In the genomic region with DNA sequence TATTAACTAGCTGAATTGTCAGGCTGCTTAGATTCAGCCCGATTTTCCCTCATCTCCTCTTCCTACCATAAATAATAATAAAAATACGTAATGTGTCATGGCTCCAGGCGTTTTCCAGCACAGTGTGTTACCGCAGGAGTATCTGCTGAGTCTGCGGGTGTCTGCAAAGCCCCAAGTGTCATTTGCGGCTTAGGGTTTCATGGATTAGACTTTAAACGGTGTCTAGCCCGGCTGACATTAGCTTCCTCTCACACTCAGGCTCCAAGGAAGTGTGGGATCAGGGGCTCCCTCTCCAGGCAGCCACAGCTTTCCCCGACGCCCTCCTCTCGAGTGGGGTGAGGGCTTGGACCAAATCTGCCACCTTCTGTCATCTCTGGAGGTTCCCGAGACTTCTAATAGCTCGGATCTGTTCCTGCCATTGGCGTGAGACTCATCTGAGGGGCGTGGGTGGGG, we compare ENCODE assay signal across 2 cellular contexts.
TF ChIP-seq lines count a peak whose summit lies in the region.

No MANE protein-coding gene starts in this region.

TF ChIP-seq in IMR-90, 13 proteins besides CTCF, POLR2A, EP300 and RAD21:
- no peak for TF ChIP-seq MXI1 (IDR thresholded peaks at IDR 0.05; ENCODE audit: borderline replicate concordance, low read depth, low read length)
- no peak for TF ChIP-seq SMC3 (IDR thresholded peaks at IDR 0.05; ENCODE audit: low read depth, low read length)
- TF ChIP-seq MAFK (IDR thresholded peaks at IDR 0.05; ENCODE audit: low read depth, low read length) = no peak
- TF ChIP-seq MAZ (IDR thresholded peaks at IDR 0.05; ENCODE audit: borderline replicate concordance, low read depth, low read length) = no peak

TF ChIP-seq in SK-N-SH, 30 proteins besides CTCF, POLR2A, EP300 and RAD21:
- TF ChIP-seq TCF12 (IDR thresholded peaks at IDR 0.05) = no peak
- TF ChIP-seq, protein P1, sequence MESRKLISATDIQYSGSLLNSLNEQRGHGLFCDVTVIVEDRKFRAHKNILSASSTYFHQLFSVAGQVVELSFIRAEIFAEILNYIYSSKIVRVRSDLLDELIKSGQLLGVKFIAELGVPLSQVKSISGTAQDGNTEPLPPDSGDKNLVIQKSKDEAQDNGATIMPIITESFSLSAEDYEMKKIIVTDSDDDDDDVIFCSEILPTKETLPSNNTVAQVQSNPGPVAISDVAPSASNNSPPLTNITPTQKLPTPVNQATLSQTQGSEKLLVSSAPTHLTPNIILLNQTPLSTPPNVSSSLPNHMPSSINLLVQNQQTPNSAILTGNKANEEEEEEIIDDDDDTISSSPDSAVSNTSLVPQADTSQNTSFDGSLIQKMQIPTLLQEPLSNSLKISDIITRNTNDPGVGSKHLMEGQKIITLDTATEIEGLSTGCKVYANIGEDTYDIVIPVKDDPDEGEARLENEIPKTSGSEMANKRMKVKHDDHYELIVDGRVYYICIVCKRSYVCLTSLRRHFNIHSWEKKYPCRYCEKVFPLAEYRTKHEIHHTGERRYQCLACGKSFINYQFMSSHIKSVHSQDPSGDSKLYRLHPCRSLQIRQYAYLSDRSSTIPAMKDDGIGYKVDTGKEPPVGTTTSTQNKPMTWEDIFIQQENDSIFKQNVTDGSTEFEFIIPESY (IDR thresholded peaks at IDR 0.05; ENCODE audit: borderline replicate concordance, low read depth) = no peak
- TF ChIP-seq, protein P2, sequence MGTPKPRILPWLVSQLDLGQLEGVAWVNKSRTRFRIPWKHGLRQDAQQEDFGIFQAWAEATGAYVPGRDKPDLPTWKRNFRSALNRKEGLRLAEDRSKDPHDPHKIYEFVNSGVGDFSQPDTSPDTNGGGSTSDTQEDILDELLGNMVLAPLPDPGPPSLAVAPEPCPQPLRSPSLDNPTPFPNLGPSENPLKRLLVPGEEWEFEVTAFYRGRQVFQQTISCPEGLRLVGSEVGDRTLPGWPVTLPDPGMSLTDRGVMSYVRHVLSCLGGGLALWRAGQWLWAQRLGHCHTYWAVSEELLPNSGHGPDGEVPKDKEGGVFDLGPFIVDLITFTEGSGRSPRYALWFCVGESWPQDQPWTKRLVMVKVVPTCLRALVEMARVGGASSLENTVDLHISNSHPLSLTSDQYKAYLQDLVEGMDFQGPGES (IDR thresholded peaks at IDR 0.05; ENCODE audit: low read depth, low read length) = no peak
- no peak for TF ChIP-seq EZH2phosphoT487 (IDR thresholded peaks at IDR 0.05; ENCODE audit: borderline replicate concordance, low read depth)
